2 cellular contexts compared by ENCODE assay signal in genomic region chr5:2135354-2135753, GRCh38.
TF ChIP-seq lines count a peak whose summit lies in the region.

No MANE protein-coding gene starts in this region.

TF ChIP-seq in A549, 52 proteins besides CTCF, POLR2A, EP300 and RAD21 (continued from another document):
- TF ChIP-seq REST (IDR thresholded peaks at IDR 0.05) (no peak), FOSL2 (IDR thresholded peaks at IDR 0.05) (no peak), FOSL2 (CRISPR knock-in tag; IDR thresholded peaks at IDR 0.05) (no peak), ELK1 (IDR thresholded peaks at IDR 0.05; ENCODE audit: low read depth, low read length) (no peak), CBX8 (IDR thresholded peaks at IDR 0.05) (no peak), MAZ (IDR thresholded peaks at IDR 0.05; ENCODE audit: borderline replicate concordance, low read depth, low read length) (no peak), BHLHE40 (IDR thresholded peaks at IDR 0.05; ENCODE audit: low read depth, low read length) (no peak)

TF ChIP-seq in WTC11, 78 proteins besides CTCF, POLR2A, EP300 and RAD21 (continued from another document):
- TF ChIP-seq ZSCAN18 (CRISPR knock-in tag; IDR thresholded peaks at IDR 0.05), result no peak
- TF ChIP-seq NFYB (CRISPR knock-in tag; conservative IDR thresholded peaks at IDR 0.05; ENCODE audit: low read depth), result no peak
- no peak for TF ChIP-seq AR (CRISPR knock-in tag; IDR thresholded peaks at IDR 0.05)
- no peak for TF ChIP-seq JAZF1 (CRISPR knock-in tag; IDR thresholded peaks at IDR 0.05)
- no peak for TF ChIP-seq PREB (CRISPR knock-in tag; IDR thresholded peaks at IDR 0.05; ENCODE audit: borderline replicate concordance)
- no peak for TF ChIP-seq GABPB1 (CRISPR knock-in tag; IDR thresholded peaks at IDR 0.05)
- TF ChIP-seq ATF6 (CRISPR knock-in tag; IDR thresholded peaks at IDR 0.05), result no peak
- no peak for TF ChIP-seq EMX1 (CRISPR knock-in tag; IDR thresholded peaks at IDR 0.05)
- no peak for TF ChIP-seq ATF3 (CRISPR knock-in tag; conservative IDR thresholded peaks at IDR 0.05)
- TF ChIP-seq ZNF423 (CRISPR knock-in tag; IDR thresholded peaks at IDR 0.05), result no peak
- TF ChIP-seq ZNF512 (CRISPR knock-in tag; IDR thresholded peaks at IDR 0.05; ENCODE audit: borderline replicate concordance), result no peak
- no peak for TF ChIP-seq HMGA2 (CRISPR knock-in tag; IDR thresholded peaks at IDR 0.05)
- TF ChIP-seq SP1 (CRISPR knock-in tag; conservative IDR thresholded peaks at IDR 0.05), result no peak
